In genomic region chr19:43439183-43440063, GRCh38 we compare ENCODE assay signal across 11 cellular contexts. TPM values are rescaled to one million over a fixed set of nuclear protein-coding genes. Genes with fewer than 3 reads are reported as not detected.
A peak's percentile ranks its signal among the peaks of the same experiment; 100 is the strongest.
DNase-seq lines count a peak whose midpoint lies in the region; ATAC-seq lines count a peak whose summit lies in the region.
"Had no signal": no experiment of that assay in that cellular context is flagged by ENCODE, and none has a peak within 500 bp of the region (broad histone marks: within the 10 kb centered on the region; RNA-seq: fewer than 3 reads in every experiment).

No MANE protein-coding gene starts in this region.

- H3K27ac Mint-ChIP-seq in activated CD8-positive, alpha-beta memory T cell treated with anti-CD3 and anti-CD28 coated beads, Interleukin-2, amount 10 ng/mL, durations not matched to agents 7 days and 5 days, result peak overlapping the region; percentile 78
- peak overlapping the region; percentile 49 for H3K27ac Mint-ChIP-seq in stimulated activated memory B cell treated with anti-CD40 and anti-IgM and Interleukin-4, amounts not matched to agents 10 μg/mL and 1 μg/mL and 100 μg/mL, for 72 hours

- peaks cover 21% of the 10 kb centered on the region for H3K4me1 Mint-ChIP-seq in activated CD8-positive, alpha-beta memory T cell treated with anti-CD3 and anti-CD28 coated beads, Interleukin-2, amount 10 ng/mL, durations not matched to agents 7 days and 5 days
- peaks cover 34% of the 10 kb centered on the region for H3K4me1 Mint-ChIP-seq in stimulated activated memory B cell treated with anti-CD40 and anti-IgM and Interleukin-4, amounts not matched to agents 10 μg/mL and 1 μg/mL and 100 μg/mL, for 72 hours

- CTCF ChIA-PET in activated CD8-positive, alpha-beta memory T cell treated with anti-CD3 and anti-CD28 coated beads, Interleukin-2, amount 10 ng/mL, durations not matched to agents 7 days and 5 days (lab: Charles Lee), result interaction anchor here (0.6 to 3.7 kb wide), 12 partner anchors 8 to 229 kb away, joined by 3 to 26 read pairs (median 5); partner anchors contain the start of genes PHLDB3 and ZNF575

- H3K36me3 Mint-ChIP-seq in activated CD8-positive, alpha-beta memory T cell treated with anti-CD3 and anti-CD28 coated beads, Interleukin-2, amount 10 ng/mL, durations not matched to agents 7 days and 5 days, result peaks cover 5% of the 10 kb centered on the region
- no peaks in the 10 kb centered on the region for H3K36me3 Mint-ChIP-seq in stimulated activated memory B cell treated with anti-CD40 and anti-IgM and Interleukin-4, amounts not matched to agents 10 μg/mL and 1 μg/mL and 100 μg/mL, for 72 hours

- H3K4me3 Mint-ChIP-seq in activated CD8-positive, alpha-beta memory T cell treated with anti-CD3 and anti-CD28 coated beads, Interleukin-2, amount 10 ng/mL, durations not matched to agents 7 days and 5 days, result no peak overlapping the region
- H3K4me3 Mint-ChIP-seq in stimulated activated memory B cell treated with anti-CD40 and anti-IgM and Interleukin-4, amounts not matched to agents 10 μg/mL and 1 μg/mL and 100 μg/mL, for 72 hours, result no peak overlapping the region

- no peaks in the 10 kb centered on the region for H3K9me3 Mint-ChIP-seq in activated CD8-positive, alpha-beta memory T cell treated with anti-CD3 and anti-CD28 coated beads, Interleukin-2, amount 10 ng/mL, durations not matched to agents 7 days and 5 days (ENCODE audit: low read depth)
- H3K9me3 Mint-ChIP-seq in stimulated activated memory B cell treated with anti-CD40 and anti-IgM and Interleukin-4, amounts not matched to agents 10 μg/mL and 1 μg/mL and 100 μg/mL, for 72 hours, result peaks cover 2% of the 10 kb centered on the region

- no peaks in the 10 kb centered on the region for H3K27me3 Mint-ChIP-seq in activated CD8-positive, alpha-beta memory T cell treated with anti-CD3 and anti-CD28 coated beads, Interleukin-2, amount 10 ng/mL, durations not matched to agents 7 days and 5 days
- no peaks in the 10 kb centered on the region for H3K27me3 Mint-ChIP-seq in stimulated activated memory B cell treated with anti-CD40 and anti-IgM and Interleukin-4, amounts not matched to agents 10 μg/mL and 1 μg/mL and 100 μg/mL, for 72 hours

- peak; percentile 63 for DNase-seq in activated CD8-positive, alpha-beta memory T cell treated with anti-CD3 and anti-CD28 coated beads, Interleukin-2, amount 10 ng/mL, durations not matched to agents 7 days and 5 days
- DNase-seq in activated CD8-positive, alpha-beta memory T cell treated with anti-CD3 and anti-CD28 coated beads for 24 hours, result no peak
- peak; percentile 45 to 85 for DNase-seq in SW 1271 (lab: John Stamatoyannopoulos, UW)
- DNase-seq in central memory CD4-positive, alpha-beta T cell, result peak; percentile 86
- DNase-seq in NCI-H2081 (lab: John Stamatoyannopoulos, UW), result no peak
- DNase-seq: C1 segment of cervical spinal cord, hippocampal formation had no signal

- peak; percentile 95 for ATAC-seq in activated CD8-positive, alpha-beta memory T cell treated with anti-CD3 and anti-CD28 coated beads, Interleukin-2, amount 10 ng/mL, durations not matched to agents 7 days and 5 days
- peak; percentile 58 for ATAC-seq in stimulated activated memory B cell treated with anti-CD40 and anti-IgM and Interleukin-4, amounts not matched to agents 10 μg/mL and 1 μg/mL and 100 μg/mL, for 72 hours
- no peak for ATAC-seq in HG02973 (IDR thresholded peaks at IDR 0.05; ENCODE audit: unreplicated experiment)
- ATAC-seq in HG03280 (IDR thresholded peaks at IDR 0.05; ENCODE audit: unreplicated experiment), result no peak

RNA-seq across cellular contexts. Expression of gene TEX101, which starts 24.7 kb away (rescaled TPM):
- total RNA-seq in activated CD8-positive, alpha-beta memory T cell treated with anti-CD3 and anti-CD28 coated beads, Interleukin-2, amount 10 ng/mL, durations not matched to agents 7 days and 5 days, result not detected
- total RNA-seq: T-helper 2 cell treated with Interferon-gamma antibody and Interleukin-4, amounts not matched to agents 100 ng/mL and 5 ng/mL, for 36 hours had no signal

RNA-seq across cellular contexts. Expression of gene LYPD3, which starts 26.0 kb away (rescaled TPM):
- total RNA-seq in activated CD8-positive, alpha-beta memory T cell treated with anti-CD3 and anti-CD28 coated beads, Interleukin-2, amount 10 ng/mL, durations not matched to agents 7 days and 5 days, result under 1 TPM; 0.23 to 0.33 TPM

Comparison
In these comparisons a context has a peak if more than half of its experiments do, and no peak if none do; other contexts are left out.
1. DNase-seq: peak in activated CD8-positive, alpha-beta memory T cell treated with anti-CD3 and anti-CD28 coated beads, Interleukin-2, amount 10 ng/mL, durations not matched to agents 7 days and 5 days (single experiment), SW 1271 (2 of 2) and central memory CD4-positive, alpha-beta T cell (single experiment); none in activated CD8-positive, alpha-beta memory T cell treated with anti-CD3 and anti-CD28 coated beads for 24 hours (single experiment) and NCI-H2081 (0 of 2).
2. ATAC-seq: peak in activated CD8-positive, alpha-beta memory T cell treated with anti-CD3 and anti-CD28 coated beads, Interleukin-2, amount 10 ng/mL, durations not matched to agents 7 days and 5 days (single experiment) and stimulated activated memory B cell treated with anti-CD40 and anti-IgM and Interleukin-4, amounts not matched to agents 10 μg/mL and 1 μg/mL and 100 μg/mL, for 72 hours (single experiment); none in HG02973 (single experiment) and HG03280 (single experiment).